ENCODE assay signal across 23 cellular contexts in genomic region chrY:14222014-14222413, GRCh38.
"Had no signal": no experiment of that assay in that cellular context is flagged by ENCODE, and none has a peak within 500 bp of the region (broad histone marks: within the 10 kb centered on the region; RNA-seq: fewer than 3 reads in every experiment).

No MANE protein-coding gene starts in this region.

- ATAC-seq: left colon; left lung; lower lobe of right lung; mucosa of descending colon; naive thymus-derived CD4-positive, alpha-beta T cell; natural killer cell treated with Interleukin-12 subunit alpha and Interleukin-12 subunit beta and Interleukin-15 and Interleukin-18, amount 100 ng/mL, for 72 hours; right cardiac atrium; stimulated activated effector memory CD8-positive, alpha-beta T cell treated with anti-CD3 and anti-CD28 coated beads, Interleukin-12 subunit alpha, Interleukin-12 subunit beta, amount 100 ng/mL, for 72 hours; upper lobe of right lung had no signal

- DNase-seq: hypothalamus; immature natural killer cell; kidney; left colon; left lung; lower lobe of right lung; mammary epithelial cell; midbrain; mucosa of descending colon; naive thymus-derived CD4-positive, alpha-beta T cell; ovary; retina; right cardiac atrium; sigmoid colon; small intestine; spleen; stimulated activated CD4-positive, alpha-beta T cell treated with anti-CD3 and anti-CD28 coated beads, Interleukin-4, amount 100 ng/mL, for 24 hours; stimulated activated naive CD4-positive, alpha-beta T cell; tibial artery; trophoblast cell; upper lobe of right lung had no signal
